In the genomic region with DNA sequence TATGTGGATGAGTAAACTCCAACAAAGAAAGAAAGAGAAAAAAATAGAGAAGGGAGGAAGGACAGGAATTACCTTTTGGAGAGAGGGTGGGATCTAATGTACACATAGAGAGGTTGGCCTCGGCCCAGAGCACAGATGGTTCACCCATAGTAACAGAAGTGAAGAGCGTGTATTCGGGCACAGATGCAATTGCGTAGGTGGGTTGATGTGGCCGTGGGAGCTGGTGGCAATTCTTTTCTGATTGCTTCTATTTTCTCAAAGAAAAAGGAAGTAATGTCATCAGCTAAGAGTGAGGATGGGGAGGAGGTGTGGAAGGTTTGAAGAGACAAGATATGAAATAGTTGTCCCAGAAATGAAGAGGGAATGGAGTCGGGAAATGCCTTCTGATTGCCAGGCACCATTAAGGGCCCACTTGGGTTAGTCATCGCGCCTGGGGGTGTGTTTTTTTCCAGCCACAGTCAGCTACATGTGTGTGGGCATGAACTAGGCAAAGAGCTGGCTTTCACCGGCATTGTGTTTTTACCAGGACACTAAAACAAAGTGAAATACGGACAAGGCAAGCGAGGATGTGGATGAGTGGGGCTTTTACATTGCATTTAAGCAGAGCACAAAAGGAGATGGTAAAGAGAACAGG, we compare ENCODE assay signal across 23 cellular contexts.
"Had no signal": no experiment of that assay in that cellular context is flagged by ENCODE, and none has a peak within 500 bp of the region (broad histone marks: within the 10 kb centered on the region; RNA-seq: fewer than 3 reads in every experiment).

No MANE protein-coding gene starts in this region.

- H3K9me3 ChIP-seq: ascending aorta, gastroesophageal sphincter, right lobe of liver, testis, transverse colon had no signal

- H3K4me1 ChIP-seq: ascending aorta, gastroesophageal sphincter, parathyroid adenoma, right lobe of liver, testis, transverse colon had no signal

- H3K4me1 Mint-ChIP-seq: activated CD4-positive, alpha-beta T cell treated with anti-CD3 and anti-CD28 coated beads for 36 hours; brain; memory B cell; naive thymus-derived CD8-positive, alpha-beta T cell; neural crest cell had no signal

- ATAC-seq: activated CD4-positive, alpha-beta T cell treated with anti-CD3 and anti-CD28 coated beads for 36 hours; activated naive CD4-positive, alpha-beta T cell treated with anti-CD3 and anti-CD28 coated beads, Interleukin-2, amount 50 U/mL, for 72 hours; activated T-cell treated with anti-CD3 and anti-CD28 coated beads, Interleukin-2, amount 50 U/mL, for 72 hours; gastroesophageal sphincter; left colon; naive thymus-derived CD8-positive, alpha-beta T cell; right lobe of liver; WTC11 had no signal

- DNase-seq: activated CD4-positive, alpha-beta T cell treated with anti-CD3 and anti-CD28 coated beads for 36 hours; activated naive CD4-positive, alpha-beta T cell; activated T-cell treated with anti-CD3 and anti-CD28 coated beads for 4 hours; activated T-cell treated with anti-CD3 and anti-CD28 coated beads, Interleukin-2, amount 50 U/mL, for 72 hours; cortex of kidney; kidney; left colon; midbrain; naive thymus-derived CD8-positive, alpha-beta T cell; right lobe of liver; stimulated activated CD4-positive, alpha-beta T cell treated with anti-CD3 and anti-CD28 coated beads, Interleukin-2, amount 100 ng/mL, for 48 hours; stimulated activated naive CD4-positive, alpha-beta T cell treated with Interleukin-2 at 50 U/mL for 16 hours; T-helper 2 cell; testis; transverse colon had no signal

- H3K9me3 Mint-ChIP-seq: activated naive CD4-positive, alpha-beta T cell treated with anti-CD3 and anti-CD28 coated beads, Interleukin-2, amount 50 U/mL, for 72 hours; memory B cell; neural crest cell had no signal

- H3K4me3 ChIP-seq: ascending aorta, gastroesophageal sphincter, right lobe of liver, testis, transverse colon had no signal

- H3K36me3 Mint-ChIP-seq: activated naive CD4-positive, alpha-beta T cell treated with anti-CD3 and anti-CD28 coated beads, Interleukin-2, amount 50 U/mL, for 72 hours; brain; memory B cell; naive thymus-derived CD8-positive, alpha-beta T cell; WTC11 had no signal

- H3K27ac Mint-ChIP-seq: activated CD4-positive, alpha-beta T cell treated with anti-CD3 and anti-CD28 coated beads for 36 hours; activated naive CD4-positive, alpha-beta T cell treated with anti-CD3 and anti-CD28 coated beads, Interleukin-2, amount 50 U/mL, for 72 hours; activated T-cell treated with anti-CD3 and anti-CD28 coated beads, Interleukin-2, amount 50 U/mL, for 72 hours; brain; memory B cell; naive thymus-derived CD8-positive, alpha-beta T cell; WTC11 had no signal

- H3K27me3 ChIP-seq: ascending aorta, gastroesophageal sphincter, right lobe of liver, testis, transverse colon had no signal

- H3K4me3 Mint-ChIP-seq: activated CD4-positive, alpha-beta T cell treated with anti-CD3 and anti-CD28 coated beads for 36 hours; activated T-cell treated with anti-CD3 and anti-CD28 coated beads, Interleukin-2, amount 50 U/mL, for 72 hours; brain; memory B cell; naive thymus-derived CD8-positive, alpha-beta T cell; neural crest cell; WTC11 had no signal

- H3K27me3 Mint-ChIP-seq: brain, memory B cell had no signal

- H3K36me3 ChIP-seq: ascending aorta, gastroesophageal sphincter, right lobe of liver, transverse colon had no signal

- H3K27ac ChIP-seq: ascending aorta, gastroesophageal sphincter, parathyroid adenoma, right lobe of liver, testis, transverse colon had no signal
